In genomic region chr3:43770426-43771103, GRCh38 we compare ENCODE assay signal across 8 cellular contexts.
DNase-seq lines count a peak whose midpoint lies in the region; ATAC-seq and TF ChIP-seq lines count a peak whose summit lies in the region.

No MANE protein-coding gene starts in this region.

- H3K36me3 ChIP-seq in sigmoid colon = no peaks in the 10 kb centered on the region

- DNase-seq in HUDEP-2 (lab: John Stamatoyannopoulos, UW; ENCODE audit: unreplicated experiment in 76 of 76) = peak; percentile 61 to 99 (median 96)
- peak; percentile 27 for DNase-seq in activated CD4-positive, alpha-beta T cell treated with anti-CD3 and anti-CD28 coated beads, Interleukin-2, amount 50 U/mL, for 1 hour
- DNase-seq in fibroblast of gingiva (ENCODE audit: low read depth) = peak; percentile 19
- peak; percentile 73 for DNase-seq in sigmoid colon
- DNase-seq in germinal center (ENCODE audit: low spot score) = no peak
- DNase-seq in SK-N-DZ (ENCODE audit: low spot score) = no peak

- TF ChIP-seq CTCF in sigmoid colon (IDR thresholded peaks at IDR 0.05) = no peak

- no peak for TF ChIP-seq POLR2A in sigmoid colon (IDR thresholded peaks at IDR 0.05)

- H3K27ac ChIP-seq in sigmoid colon = peak overlapping the region; percentile 55 to 73 (median 65)

- H3K4me3 ChIP-seq in sigmoid colon = no peak overlapping the region

- no peaks in the 10 kb centered on the region for H3K9me3 ChIP-seq in sigmoid colon

- TF ChIP-seq EP300 in sigmoid colon (IDR thresholded peaks at IDR 0.05) = no peak

- 44 to 52% methylated on average over 11 of the region's 11 CpGs for WGBS in sigmoid colon, 2 donors

- ATAC-seq in HG03097 (IDR thresholded peaks at IDR 0.05; ENCODE audit: low FRiP score, unreplicated experiment) = no peak
- ATAC-seq in GM18519 (IDR thresholded peaks at IDR 0.05; ENCODE audit: low FRiP score, unreplicated experiment) = no peak

- peaks cover 0 to 30% (median 20%) of the 10 kb centered on the region in 4 donors for H3K4me1 ChIP-seq in sigmoid colon

- intact Hi-C loops in sigmoid colon (cut with DNase I) = loop anchor here (5.0 kb wide), 1 partner anchor 148 kb away; the partner anchor contains the start of gene ANO10

- no peaks in the 10 kb centered on the region for H3K27me3 ChIP-seq in sigmoid colon

Comparison
In these comparisons a context has a peak if more than half of its experiments do, and no peak if none do; other contexts are left out.
1. DNase-seq: peak in HUDEP-2 (76 of 76), activated CD4-positive, alpha-beta T cell treated with anti-CD3 and anti-CD28 coated beads, Interleukin-2, amount 50 U/mL, for 1 hour (single experiment), fibroblast of gingiva (single experiment) and sigmoid colon (single experiment); none in germinal center (single experiment) and SK-N-DZ (single experiment).